In genomic region chr3:165193392-165194268, GRCh38 we compare ENCODE assay signal across 12 cellular contexts. TPM values are rescaled to one million over a fixed set of nuclear protein-coding genes. Genes with fewer than 3 reads are reported as not detected.
DNase-seq lines count a peak whose midpoint lies in the region; TF ChIP-seq lines count a peak whose summit lies in the region.
"Had no signal": no experiment of that assay in that cellular context is flagged by ENCODE, and none has a peak within 500 bp of the region (broad histone marks: within the 10 kb centered on the region; RNA-seq: fewer than 3 reads in every experiment).

No MANE protein-coding gene starts in this region.

- H3K36me3 ChIP-seq in HUES6 (ENCODE audit: control insufficient read depth, insufficient read depth, low read length) (no peaks in the 10 kb centered on the region), skeletal muscle satellite cell (ENCODE audit: insufficient read depth, low read length) (no peaks in the 10 kb centered on the region)
- H3K36me3 ChIP-seq: lower lobe of right lung had no signal

- DNase-seq in astrocyte of the spinal cord (ENCODE audit: low read depth, low spot score) (no peak), iPS-NIHi7 (ENCODE audit: extremely low spot score) (peak; percentile 14), AG08395 (ENCODE audit: low spot score) (no peak), CD14-positive monocyte (ENCODE audit: low spot score) (no peak), iPS-NIHi11 (ENCODE audit: low spot score) (no peak)
- DNase-seq: body of pancreas, lower lobe of right lung, NCI-H1694 had no signal

- no peaks in the 10 kb centered on the region for H3K36me3 Mint-ChIP-seq in CD14-positive monocyte

- no peak overlapping the region for H3K27ac ChIP-seq in HUES6 (ENCODE audit: low read depth, low read length)
- H3K27ac ChIP-seq: body of pancreas, lower lobe of right lung, skin epidermis had no signal

- H3K4me3 ChIP-seq in HUES6 (ENCODE audit: low read depth, low read length) (peak overlapping the region; percentile 71), astrocyte of the spinal cord (ENCODE audit: low read depth, low read length) (peak overlapping the region; percentile 26), skeletal muscle satellite cell (ENCODE audit: low read length) (no peak overlapping the region)
- H3K4me3 ChIP-seq: body of pancreas, lower lobe of right lung had no signal

- in situ Hi-C loops in astrocyte of the spinal cord (cut with HindIII; ENCODE audit: low sequenced_read_pairs): no loop called here

- no peak overlapping the region for H3K9ac ChIP-seq in HUES6 (ENCODE audit: low read length)
- H3K9ac ChIP-seq in skeletal muscle satellite cell (ENCODE audit: low read depth, low read length): no peak overlapping the region

- peaks cover 67 to 69% (median 67%) of the 10 kb centered on the region in 3 donors for H3K27me3 Mint-ChIP-seq in CD14-positive monocyte (ENCODE audit: low read depth in 3 of 3)

- TF ChIP-seq CTCF in astrocyte of the spinal cord (IDR thresholded peaks at IDR 0.05; ENCODE audit: low read depth, low read length) (no peak), CD14-positive monocyte (IDR thresholded peaks at IDR 0.05) (no peak)

- no peak overlapping the region for H3K27ac Mint-ChIP-seq in CD14-positive monocyte

- peaks cover 0 to 20% (median 10%) of the 10 kb centered on the region in 7 donors for H3K9me3 Mint-ChIP-seq in CD14-positive monocyte

- peaks cover 17% of the 10 kb centered on the region for H3K4me1 Mint-ChIP-seq in CD14-positive monocyte

- peaks cover 9% of the 10 kb centered on the region for H3K4me1 ChIP-seq in HUES6 (ENCODE audit: control insufficient read depth, insufficient read depth, low read length)
- no peaks in the 10 kb centered on the region for H3K4me1 ChIP-seq in skeletal muscle satellite cell (ENCODE audit: control insufficient read depth, insufficient read depth, low read length)

- no peaks in the 10 kb centered on the region for H3K9me3 ChIP-seq in HUES6 (ENCODE audit: control insufficient read depth, insufficient read depth, low read depth, low read length)
- peaks cover 3% of the 10 kb centered on the region for H3K9me3 ChIP-seq in skeletal muscle satellite cell (replicated peaks; ENCODE audit: low read length)
- H3K9me3 ChIP-seq: body of pancreas, lower lobe of right lung had no signal

- H3K27me3 ChIP-seq in HUES6 (ENCODE audit: control insufficient read depth, insufficient read depth, low read length) (peaks cover 61% of the 10 kb centered on the region), skeletal muscle satellite cell (ENCODE audit: control insufficient read depth, insufficient read depth, low read length) (peaks cover 46% of the 10 kb centered on the region)

- H3K4me2 ChIP-seq in skeletal muscle satellite cell (ENCODE audit: low read length): peak overlapping the region; percentile 15

- peak overlapping the region in 1 of 2 donors; percentile 74 for H3K4me3 Mint-ChIP-seq in CD14-positive monocyte

- intact Hi-C loops in CD14-positive monocyte (cut with micrococcal nuclease): no loop called here

RNA-seq across cellular contexts. Expression of gene SLITRK3, which starts 2.6 kb away (rescaled TPM):
- not detected in 2 replicates for total RNA-seq in skeletal muscle satellite cell (2012; rRNA removed)
- not detected for polyA plus RNA-seq in CD14-positive monocyte
- total RNA-seq: body of pancreas; T-helper 2 cell treated with Interferon-gamma antibody and Interleukin-4, amounts not matched to agents 100 ng/mL and 5 ng/mL, for 36 hours had no signal
